22 cellular contexts compared by ENCODE assay signal in the genomic region with DNA sequence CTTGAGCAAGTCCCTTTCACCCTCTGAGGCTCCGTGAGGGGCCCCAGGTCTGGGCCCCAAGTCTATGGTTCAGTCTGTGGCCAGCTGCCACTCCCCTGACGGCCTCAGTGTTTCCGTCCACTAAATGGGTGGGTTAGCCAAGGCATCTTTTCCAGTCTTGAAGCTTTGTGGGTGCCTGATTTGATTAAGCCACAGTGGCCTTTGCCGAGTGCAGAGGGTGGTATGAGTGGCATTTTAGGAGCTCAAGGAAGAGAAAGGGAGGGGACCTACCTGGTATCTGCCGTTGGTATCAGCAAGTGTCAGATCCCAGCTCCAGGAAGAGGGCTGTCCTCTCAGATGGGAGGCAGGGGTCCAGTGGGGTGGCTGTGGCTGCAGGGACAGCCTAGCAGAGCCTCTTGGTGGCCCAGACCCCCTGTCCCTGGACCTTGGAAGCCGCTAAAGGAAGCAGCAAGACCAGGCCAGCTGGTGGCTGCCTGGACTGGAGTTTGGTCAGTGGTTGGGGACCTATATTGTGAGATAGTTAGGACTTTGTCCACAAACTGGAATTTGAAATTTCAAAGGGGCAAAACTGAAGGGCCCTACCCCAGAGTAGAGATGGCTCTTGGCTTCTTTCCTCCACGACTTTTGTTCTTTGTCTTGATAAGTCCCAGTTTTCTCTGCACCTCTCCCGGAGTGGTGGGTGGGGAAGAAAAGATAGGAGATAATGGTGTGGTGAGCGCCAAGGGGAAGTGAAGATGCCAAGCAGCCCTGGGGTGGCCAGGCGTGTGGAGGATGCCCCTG. TPM values are rescaled to one million over a fixed set of nuclear protein-coding genes. Genes with fewer than 3 reads are reported as not detected.
DNase-seq lines count a peak whose midpoint lies in the region; ATAC-seq and TF ChIP-seq lines count a peak whose summit lies in the region.
"Had no signal": no experiment of that assay in that cellular context is flagged by ENCODE, and none has a peak within 500 bp of the region (broad histone marks: within the 10 kb centered on the region; RNA-seq: fewer than 3 reads in every experiment).

No MANE protein-coding gene starts in this region.

- intact Hi-C loops in sciatic nerve (cut with DNase I), result no loop called here

- TF ChIP-seq CTCF in chondrocyte (IDR thresholded peaks at IDR 0.05), result no peak

- DNase-seq in H7 (peak; percentile 23), chondrocyte (ENCODE audit: low spot score) (peak; percentile 56), left lobe of liver (ENCODE audit: low spot score) (peak; percentile 73), sciatic nerve (ENCODE audit: low spot score) (no peak)
- no peak for DNase-seq in stimulated activated CD4-positive, alpha-beta T cell treated with anti-CD3 and anti-CD28 coated beads, Interleukin-1b, Interleukin-23, amount 100 ng/mL, for 48 hours
- no peak for DNase-seq in stimulated activated CD4-positive, alpha-beta T cell treated with anti-CD3 and anti-CD28 coated beads, Interleukin-15, amount 100 ng/mL, for 24 hours
- DNase-seq: MG63, NCI-H1417, NCI-H1694 treated with DMSO at 0.1 percent for 48 hours, NCI-H2081 treated with DMSO at 0.1 percent for 48 hours, NCI-H2171 treated with DMSO at 0.1 percent for 48 hours, NCI-H524 treated with DMSO at 0.1 percent for 48 hours, Right ventricle myocardium superior had no signal

- H3K27ac Mint-ChIP-seq in chondrocyte (ENCODE audit: unreplicated experiment), result no peak overlapping the region
- H3K27ac Mint-ChIP-seq: B cell had no signal

- H3K27me3 Mint-ChIP-seq in chondrocyte (ENCODE audit: low read depth), result peaks cover 43% of the 10 kb centered on the region

- no peaks in the 10 kb centered on the region for H3K36me3 ChIP-seq in H7 (replicated peaks; ENCODE audit: control insufficient read depth, insufficient read depth, low read length)
- H3K36me3 ChIP-seq: MG63 had no signal

- H3K4me3 ChIP-seq in H7 (ENCODE audit: insufficient read depth, low read depth, low read length), result no peak overlapping the region
- H3K4me3 ChIP-seq: MG63 had no signal

- no peaks in the 10 kb centered on the region for H3K27me3 ChIP-seq in H7 (ENCODE audit: control insufficient read depth, insufficient read depth, low read length)
- H3K27me3 ChIP-seq: MG63 had no signal

- no peaks in the 10 kb centered on the region for H3K9me3 Mint-ChIP-seq in chondrocyte (ENCODE audit: low read depth)

- H3K36me3 Mint-ChIP-seq in chondrocyte (ENCODE audit: low read depth), result peaks cover 2% of the 10 kb centered on the region
- H3K36me3 Mint-ChIP-seq: CD14-positive monocyte had no signal

- H3K4me3 Mint-ChIP-seq in chondrocyte (ENCODE audit: unreplicated experiment), result no peak overlapping the region
- H3K4me3 Mint-ChIP-seq: B cell, CD14-positive monocyte had no signal

- ATAC-seq in left lobe of liver (peak; percentile 38), sciatic nerve (peak; percentile 6), GM19463 (IDR thresholded peaks at IDR 0.05; ENCODE audit: unreplicated experiment) (no peak)

- no peaks in the 10 kb centered on the region for H3K4me1 Mint-ChIP-seq in chondrocyte (ENCODE audit: low read depth)
- H3K4me1 Mint-ChIP-seq: B cell had no signal

RNA-seq across cellular contexts. Expression of a gene that starts 39.9 kb away (rescaled TPM):
- total RNA-seq in H7 (2014; rRNA removed; shearing (Covaris generic)), result 3.7 and 11.4 TPM in 2 replicates
- total RNA-seq in chondrocyte (not detected in 3 replicates), left lobe of liver (189 TPM), sciatic nerve (not detected)
- total RNA-seq: A172, B cell, Daoy, LHCN-M2, OCI-LY7, Right ventricle myocardium superior, RPMI7951 had no signal

RNA-seq across cellular contexts. Expression of a gene that starts 58.5 kb away (rescaled TPM):
- total RNA-seq in H7 (2014; rRNA removed; shearing (Covaris generic)), result 0.07 TPM in 1 of 2 replicates, not detected in the other
- total RNA-seq in chondrocyte, result 0.50 to 0.99 TPM (median 0.51 TPM) in 3 replicates
- not detected for total RNA-seq in left lobe of liver
- not detected for total RNA-seq in sciatic nerve
- total RNA-seq: A172, B cell, Daoy, LHCN-M2, OCI-LY7, Right ventricle myocardium superior, RPMI7951, SK-MEL-5 had no signal

Comparison
In these comparisons a context has a peak if more than half of its experiments do, and no peak if none do; other contexts are left out.
1. DNase-seq: peak in H7 (single experiment), chondrocyte (single experiment) and left lobe of liver (single experiment); none in sciatic nerve (single experiment), stimulated activated CD4-positive, alpha-beta T cell treated with anti-CD3 and anti-CD28 coated beads, Interleukin-1b, Interleukin-23, amount 100 ng/mL, for 48 hours (single experiment) and stimulated activated CD4-positive, alpha-beta T cell treated with anti-CD3 and anti-CD28 coated beads, Interleukin-15, amount 100 ng/mL, for 24 hours (single experiment).
2. RNA of a gene that starts 39.9 kb away (total RNA-seq): 189 TPM in left lobe of liver (single experiment); 3.7 to 11.4 TPM in H7, not detected in sciatic nerve (single experiment) and not detected in chondrocyte; every median in the first group is over 10 times any median in the second.